Comparison of ENCODE assay signal across 8 cellular contexts in the genomic region with DNA sequence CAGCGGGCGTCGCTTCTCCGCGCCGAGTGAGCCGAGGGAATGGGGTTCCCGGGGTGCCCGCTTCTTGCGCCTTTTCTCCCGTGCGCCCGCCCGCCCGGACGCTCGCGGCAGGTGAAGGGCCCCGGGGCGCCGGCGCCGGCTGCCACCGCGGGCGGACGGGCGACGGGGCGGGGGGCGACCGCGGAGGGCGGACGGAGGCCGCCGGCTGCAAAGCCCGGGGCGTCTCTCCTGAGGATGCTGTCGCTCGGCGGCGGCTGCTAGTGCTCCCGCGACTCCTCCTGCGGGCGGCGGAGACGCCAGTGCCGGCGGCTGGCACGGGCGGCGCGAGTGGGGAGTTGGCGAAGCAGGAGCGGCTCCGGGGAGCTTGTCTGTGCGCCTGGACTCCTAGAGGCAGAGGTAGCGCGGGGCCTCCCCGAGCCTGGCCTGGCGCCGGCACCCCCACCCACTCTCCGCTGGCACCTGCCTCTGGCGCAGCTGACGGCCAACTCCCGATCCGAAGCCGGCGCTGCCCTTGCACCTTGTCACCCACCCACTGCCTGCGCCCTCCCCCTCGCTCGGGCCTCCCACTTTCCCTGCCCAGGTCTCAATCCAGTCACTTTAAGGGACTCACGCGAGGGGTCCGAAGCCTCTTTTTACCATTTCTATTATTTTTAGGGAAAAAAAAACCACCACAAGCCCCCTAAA. TPM values are rescaled to one million over a fixed set of nuclear protein-coding genes. Genes with fewer than 3 reads are reported as not detected.
DNase-seq lines count a peak whose midpoint lies in the region; ATAC-seq lines count a peak whose summit lies in the region.

A gene (minus strand): TSS at position 487 of the 684 bp plus-strand sequence. CDS start 701 bp downstream, outside the sequence.

- H3K27me3 ChIP-seq in skeletal muscle satellite cell (ENCODE audit: control insufficient read depth, insufficient read depth, low read length): peaks cover 67% of the 10 kb centered on the region
- no peaks in the 10 kb centered on the region for H3K27me3 ChIP-seq in Karpas-422 (ENCODE audit: low read length)

- H2AFZ ChIP-seq in Karpas-422 (ENCODE audit: low read length): no peak within 1 kb of the TSS

- no peaks in the 10 kb centered on the region for H3K36me3 ChIP-seq in skeletal muscle satellite cell (ENCODE audit: insufficient read depth, low read length)
- no peaks in the 10 kb centered on the region for H3K36me3 ChIP-seq in Karpas-422 (ENCODE audit: insufficient read depth, low read length)

- peak within 1 kb of the TSS; percentile 78 for H3K4me2 ChIP-seq in skeletal muscle satellite cell (ENCODE audit: low read length)
- H3K4me2 ChIP-seq in Karpas-422 (ENCODE audit: low read depth, low read length, poor library complexity, severe bottlenecking): no peak within 1 kb of the TSS

- no peak for ATAC-seq in HG03039 (IDR thresholded peaks at IDR 0.05; ENCODE audit: unreplicated experiment)
- ATAC-seq in HG02798 (IDR thresholded peaks at IDR 0.05; ENCODE audit: poor library complexity, unreplicated experiment): no peak

- no peaks in the 10 kb centered on the region for H3K9me2 ChIP-seq in Karpas-422 (replicated peaks; ENCODE audit: insufficient read depth, low read length)

- peak; percentile 27 for DNase-seq in 8988T
- DNase-seq in HuH-7.5 (ENCODE audit: low spot score): peak; percentile 29
- peak; percentile 32 for DNase-seq in astrocyte of the hippocampus (ENCODE audit: low read depth, low spot score)
- peak; percentile 55 for DNase-seq in iPS-NIHi11 (ENCODE audit: low spot score)
- DNase-seq in Karpas-422: no peak

- no peaks in the 10 kb centered on the region for H3K9me3 ChIP-seq in skeletal muscle satellite cell (replicated peaks; ENCODE audit: low read length)
- H3K9me3 ChIP-seq in Karpas-422 (ENCODE audit: low read length): no peaks in the 10 kb centered on the region

- H3K4me1 ChIP-seq in skeletal muscle satellite cell (ENCODE audit: control insufficient read depth, insufficient read depth, low read length) (peaks cover 10% of the 10 kb centered on the region), Karpas-422 (ENCODE audit: low read length) (no peaks in the 10 kb centered on the region)

- H3K4me3 ChIP-seq in skeletal muscle satellite cell (ENCODE audit: low read length) (peak within 1 kb of the TSS; percentile 58), Karpas-422 (ENCODE audit: low read length) (no peak within 1 kb of the TSS)

- no peak within 1 kb of the TSS for H3K27ac ChIP-seq in Karpas-422 (ENCODE audit: low read length)

- H3K79me2 ChIP-seq in Karpas-422 (ENCODE audit: low read length): no peaks in the 10 kb centered on the region

- H3K9ac ChIP-seq in skeletal muscle satellite cell (ENCODE audit: low read depth, low read length) (no peak within 1 kb of the TSS), Karpas-422 (ENCODE audit: low read length) (no peak within 1 kb of the TSS)

- H4K20me1 ChIP-seq in Karpas-422 (ENCODE audit: insufficient read depth, low read depth, low read length): no peaks in the 10 kb centered on the region

RNA-seq across cellular contexts. Expression of the gene that starts here (rescaled TPM):
- total RNA-seq in skeletal muscle satellite cell (2012; rRNA removed): 5.8 and 6.1 TPM in 2 replicates
- not detected in 2 replicates for total RNA-seq in Karpas-422 (2014; rRNA removed; shearing (Covaris generic); ENCODE audit: low replicate concordance)
